In the genomic region with DNA sequence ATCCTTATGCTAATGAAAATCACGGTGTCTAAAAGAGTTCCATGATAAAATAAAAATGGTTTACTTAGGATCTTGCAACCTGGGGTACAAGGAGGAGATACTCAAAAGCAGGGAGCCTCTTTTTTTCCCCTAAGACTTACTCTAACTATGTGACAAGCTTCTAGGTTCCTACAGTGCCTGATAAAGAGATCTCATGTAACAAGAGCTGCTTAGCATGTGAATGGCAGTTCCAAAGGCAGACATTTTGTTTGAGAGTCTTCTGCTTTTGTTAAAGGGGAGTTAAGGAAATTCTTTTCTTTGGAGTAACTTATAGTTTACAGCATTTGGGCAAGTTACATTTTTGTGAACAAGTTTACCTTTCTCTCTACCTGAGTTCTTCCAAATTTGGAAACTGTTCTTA, we compare ENCODE assay signal across 33 cellular contexts.
"Had no signal": no experiment of that assay in that cellular context is flagged by ENCODE, and none has a peak within 500 bp of the region (broad histone marks: within the 10 kb centered on the region; RNA-seq: fewer than 3 reads in every experiment).

No MANE protein-coding gene starts in this region.

- H3K4me2 ChIP-seq: KMS-11 had no signal

- H3K27me3 Mint-ChIP-seq: activated CD4-positive, alpha-beta memory T cell treated with anti-CD3 and anti-CD28 coated beads, Interleukin-2, amount 10 ng/mL, durations not matched to agents 7 days and 5 days; activated CD8-positive, alpha-beta memory T cell treated with anti-CD3 and anti-CD28 coated beads, Interleukin-2, amount 10 ng/mL, durations not matched to agents 7 days and 5 days; activated naive CD4-positive, alpha-beta T cell treated with anti-CD3 and anti-CD28 coated beads, Interleukin-2, amount 50 U/mL, for 24 hours; activated naive CD8-positive, alpha-beta T cell treated with anti-CD3 and anti-CD28 coated beads, Interleukin-2, amount 10 ng/mL, durations not matched to agents 7 days and 5 days; activated T-helper 17 cell treated with anti-CD3 and anti-CD28 coated beads, Interleukin-2, amount 50 U/mL, for 72 hours had no signal

- H3K27ac Mint-ChIP-seq: activated CD4-positive, alpha-beta memory T cell treated with anti-CD3 and anti-CD28 coated beads, Interleukin-2, amount 10 ng/mL, durations not matched to agents 7 days and 5 days; activated CD8-positive, alpha-beta memory T cell treated with anti-CD3 and anti-CD28 coated beads, Interleukin-2, amount 10 ng/mL, durations not matched to agents 7 days and 5 days; activated naive CD4-positive, alpha-beta T cell treated with anti-CD3 and anti-CD28 coated beads, Interleukin-2, amount 50 U/mL, for 24 hours; activated naive CD8-positive, alpha-beta T cell treated with anti-CD3 and anti-CD28 coated beads, Interleukin-2, amount 10 ng/mL, durations not matched to agents 7 days and 5 days; activated T-helper 17 cell treated with anti-CD3 and anti-CD28 coated beads, Interleukin-2, amount 50 U/mL, for 72 hours had no signal

- H3K4me3 ChIP-seq: ascending aorta, breast epithelium, Peyer's patch had no signal

- H3K36me3 Mint-ChIP-seq: activated CD8-positive, alpha-beta memory T cell treated with anti-CD3 and anti-CD28 coated beads, Interleukin-2, amount 10 ng/mL, durations not matched to agents 7 days and 5 days; activated naive CD4-positive, alpha-beta T cell treated with anti-CD3 and anti-CD28 coated beads, Interleukin-2, amount 50 U/mL, for 24 hours; activated naive CD8-positive, alpha-beta T cell treated with anti-CD3 and anti-CD28 coated beads, Interleukin-2, amount 10 ng/mL, durations not matched to agents 7 days and 5 days had no signal

- H3K9ac ChIP-seq: KMS-11 had no signal

- H3K4me1 ChIP-seq: ascending aorta, breast epithelium, Peyer's patch had no signal

- H3K9me3 ChIP-seq: ascending aorta, breast epithelium, Peyer's patch had no signal

- H3K4me1 Mint-ChIP-seq: activated CD4-positive, alpha-beta memory T cell treated with anti-CD3 and anti-CD28 coated beads, Interleukin-2, amount 10 ng/mL, durations not matched to agents 7 days and 5 days; activated CD8-positive, alpha-beta memory T cell treated with anti-CD3 and anti-CD28 coated beads, Interleukin-2, amount 10 ng/mL, durations not matched to agents 7 days and 5 days; activated naive CD4-positive, alpha-beta T cell treated with anti-CD3 and anti-CD28 coated beads, Interleukin-2, amount 50 U/mL, for 24 hours; activated naive CD8-positive, alpha-beta T cell treated with anti-CD3 and anti-CD28 coated beads, Interleukin-2, amount 10 ng/mL, durations not matched to agents 7 days and 5 days; activated T-helper 17 cell treated with anti-CD3 and anti-CD28 coated beads, Interleukin-2, amount 50 U/mL, for 72 hours had no signal

- ATAC-seq: activated CD8-positive, alpha-beta memory T cell treated with anti-CD3 and anti-CD28 coated beads, Interleukin-2, amount 10 ng/mL, durations not matched to agents 7 days and 5 days; activated T-helper 17 cell treated with anti-CD3 and anti-CD28 coated beads, Interleukin-2, amount 50 U/mL, for 72 hours; PC-3; SK-N-SH treated with all-trans-retinoic acid at 6 μM for 48 hours had no signal

- DNase-seq: activated CD4-positive, alpha-beta memory T cell treated with anti-CD3 and anti-CD28 coated beads, Interleukin-2, amount 10 ng/mL, durations not matched to agents 7 days and 5 days; activated CD4-positive, alpha-beta T cell treated with anti-CD3 and anti-CD28 coated beads for 1 hour; activated CD4-positive, alpha-beta T cell treated with anti-CD3 and anti-CD28 coated beads for 48 hours; activated CD4-positive, CD25-positive, alpha-beta regulatory T cell; activated CD8-positive, alpha-beta memory T cell treated with anti-CD3 and anti-CD28 coated beads for 24 hours; activated CD8-positive, alpha-beta memory T cell treated with anti-CD3 and anti-CD28 coated beads, Interleukin-2, amount 10 ng/mL, durations not matched to agents 7 days and 5 days; activated CD8-positive, alpha-beta memory T cell treated with anti-CD3 and anti-CD28 coated beads, Interleukin-2, amount 50 U/mL, for 48 hours; activated gamma-delta T cell; activated naive CD4-positive, alpha-beta T cell treated with Interleukin-2 at 50 U/mL for 16 hours; activated naive CD8-positive, alpha-beta T cell treated with anti-CD3 and anti-CD28 coated beads, Interleukin-2, amount 10 ng/mL, durations not matched to agents 7 days and 5 days; activated T-cell treated with anti-CD3 and anti-CD28 coated beads, Interleukin-2, amount 50 U/mL, for 48 hours; amygdala; NCI-H1105; NCI-H1417 treated with DMSO at 0.1 percent for 48 hours; NCI-H187 treated with DMSO at 0.1 percent for 48 hours; NCI-H2081; NCI-H345; NCI-H524 treated with DMSO at 0.1 percent for 48 hours; PC-3; Peyer's patch; RPMI8226; SIG-M5; SW 1271; T-helper 1 cell; T-helper 2 cell; T-helper 9 cell had no signal

- H3K36me3 ChIP-seq: ascending aorta, breast epithelium, Peyer's patch had no signal

- H3K27me3 ChIP-seq: ascending aorta, breast epithelium, Peyer's patch had no signal

- H3K9me3 Mint-ChIP-seq: activated CD4-positive, alpha-beta memory T cell treated with anti-CD3 and anti-CD28 coated beads, Interleukin-2, amount 10 ng/mL, durations not matched to agents 7 days and 5 days; activated naive CD4-positive, alpha-beta T cell treated with anti-CD3 and anti-CD28 coated beads, Interleukin-2, amount 50 U/mL, for 24 hours had no signal

- H3K4me3 Mint-ChIP-seq: activated CD4-positive, alpha-beta memory T cell treated with anti-CD3 and anti-CD28 coated beads, Interleukin-2, amount 10 ng/mL, durations not matched to agents 7 days and 5 days; activated CD8-positive, alpha-beta memory T cell treated with anti-CD3 and anti-CD28 coated beads, Interleukin-2, amount 10 ng/mL, durations not matched to agents 7 days and 5 days; activated naive CD4-positive, alpha-beta T cell treated with anti-CD3 and anti-CD28 coated beads, Interleukin-2, amount 50 U/mL, for 24 hours; activated naive CD8-positive, alpha-beta T cell treated with anti-CD3 and anti-CD28 coated beads, Interleukin-2, amount 10 ng/mL, durations not matched to agents 7 days and 5 days; activated T-helper 17 cell treated with anti-CD3 and anti-CD28 coated beads, Interleukin-2, amount 50 U/mL, for 72 hours had no signal

- H3K27ac ChIP-seq: ascending aorta, breast epithelium, KMS-11, Peyer's patch, VCaP had no signal
